12 cellular contexts compared by ENCODE assay signal in the genomic region with DNA sequence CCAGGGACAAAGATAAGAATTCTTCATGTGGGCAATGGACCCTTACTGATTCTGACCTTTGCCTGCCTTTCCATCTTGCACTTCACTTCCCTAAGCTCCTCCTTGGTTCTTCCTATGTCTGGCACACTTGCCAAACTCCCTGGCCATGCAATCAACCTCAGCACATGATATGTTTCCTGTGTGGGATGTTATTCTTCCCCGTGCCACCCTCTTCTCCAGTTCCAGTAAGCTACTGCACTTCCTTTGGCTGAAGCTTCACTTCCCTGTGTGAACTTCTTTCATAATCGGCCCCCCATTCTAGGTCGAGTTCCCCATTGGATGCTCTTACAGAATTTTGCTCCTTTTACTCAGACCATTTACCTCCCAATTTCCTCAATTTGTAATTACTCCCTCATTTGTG. TPM values are rescaled to one million over a fixed set of nuclear protein-coding genes. Genes with fewer than 3 reads are reported as not detected.
DNase-seq lines count a peak whose midpoint lies in the region; ATAC-seq and TF ChIP-seq lines count a peak whose summit lies in the region.
"Had no signal": no experiment of that assay in that cellular context is flagged by ENCODE, and none has a peak within 500 bp of the region (broad histone marks: within the 10 kb centered on the region; RNA-seq: fewer than 3 reads in every experiment).

No MANE protein-coding gene starts in this region.

- no peak for TF ChIP-seq CTCF in KMS-11 (conservative IDR thresholded peaks at IDR 0.05; ENCODE audit: low read depth, low read length)

- H3K4me1 ChIP-seq in KMS-11 (ENCODE audit: low read depth, poor library complexity, severe bottlenecking) = peaks cover 25% of the 10 kb centered on the region
- H3K4me1 ChIP-seq in naive thymus-derived CD4-positive, alpha-beta T cell (ENCODE audit: control insufficient read depth in 2 of 2, insufficient read depth in 2 of 2, low read length in 2 of 2) = peaks cover 32 to 36% of the 10 kb centered on the region in 2 donors

- H3K27ac ChIP-seq in KMS-11 = no peak overlapping the region
- H3K27ac ChIP-seq in naive thymus-derived CD4-positive, alpha-beta T cell (ENCODE audit: low read depth, low read length) = peak overlapping the region; percentile 26
- H3K27ac ChIP-seq: SK-N-MC had no signal

- peak overlapping the region; percentile 17; the same call in 1 of the 2 replicates for H3K4me2 ChIP-seq in KMS-11

- peak overlapping the region; percentile 83 for H3K27ac Mint-ChIP-seq in T-helper 2 cell treated with Interferon-gamma antibody and Interleukin-4, amounts not matched to agents 5 μg/mL and 100 μg/mL, for 36 hours
- H3K27ac Mint-ChIP-seq in activated T-helper 2 cell treated with anti-CD3 and anti-CD28 coated beads, Interferon-gamma antibody, Interleukin-2, Interleukin-4, amounts not matched to agents 10 μg/mL and 5 μg/mL and 100 μg/mL, durations not matched to agents 14 hours and 24 hours and 36 hours = no peak overlapping the region
- peak overlapping the region; percentile 37 to 84 (median 68) for H3K27ac Mint-ChIP-seq in naive thymus-derived CD4-positive, alpha-beta T cell

- POLR2A ChIA-PET in naive thymus-derived CD4-positive, alpha-beta T cell (lab: Charles Lee) = interaction anchor here (0.5 to 5.2 kb wide), 7 partner anchors 11 to 295 kb away, joined by 3 to 54 read pairs (median 4); a partner anchor contains a TSS

- no peak overlapping the region for H2AFZ ChIP-seq in KMS-11 (ENCODE audit: low read depth)

- no peaks in the 10 kb centered on the region for H4K20me1 ChIP-seq in KMS-11 (ENCODE audit: insufficient read depth)

- DNase-seq in T-helper 2 cell treated with Interferon-gamma antibody and Interleukin-4, amounts not matched to agents 5 μg/mL and 100 μg/mL, for 36 hours (ENCODE audit: low spot score) = no peak
- no peak for DNase-seq in T-helper 2 cell
- DNase-seq in activated T-helper 2 cell treated with anti-CD3 and anti-CD28 coated beads, Interferon-gamma antibody, Interleukin-2, Interleukin-4, amounts not matched to agents 10 μg/mL and 5 μg/mL and 100 μg/mL, durations not matched to agents 14 hours and 24 hours and 36 hours (ENCODE audit: low spot score) = no peak
- no peak for DNase-seq in naive thymus-derived CD4-positive, alpha-beta T cell
- no peak for DNase-seq in foreskin melanocyte
- no peak for DNase-seq in COLO829 (ENCODE audit: low spot score)
- DNase-seq: 8988T, NCI-H1417 treated with DMSO at 0.1 percent for 48 hours, NCI-H69 had no signal

- no peaks in the 10 kb centered on the region for H3K79me2 ChIP-seq in KMS-11 (ENCODE audit: insufficient read depth, low read depth)

- intact Hi-C loops in activated T-helper 2 cell treated with anti-CD3 and anti-CD28 coated beads, Interferon-gamma antibody, Interleukin-2, Interleukin-4, amounts not matched to agents 10 μg/mL and 5 μg/mL and 100 μg/mL, durations not matched to agents 14 hours and 24 hours and 36 hours (cut with micrococcal nuclease) = loop anchor here (2.0 to 5.0 kb wide), 2 partner anchors 224 to 535 kb away; no protein-coding TSS in a partner anchor
- intact Hi-C loops in naive thymus-derived CD4-positive, alpha-beta T cell (cut with micrococcal nuclease) = loop anchor here (1.0 kb wide), 1 partner anchor 10 kb away; a partner anchor contains a TSS

- no peak overlapping the region for H3K9ac ChIP-seq in KMS-11

- H3K4me1 Mint-ChIP-seq in T-helper 2 cell treated with Interferon-gamma antibody and Interleukin-4, amounts not matched to agents 5 μg/mL and 100 μg/mL, for 36 hours (ENCODE audit: low read depth) = peaks cover 39% of the 10 kb centered on the region
- H3K4me1 Mint-ChIP-seq in activated T-helper 2 cell treated with anti-CD3 and anti-CD28 coated beads, Interferon-gamma antibody, Interleukin-2, Interleukin-4, amounts not matched to agents 10 μg/mL and 5 μg/mL and 100 μg/mL, durations not matched to agents 14 hours and 24 hours and 36 hours (ENCODE audit: low read depth) = peaks cover 37% of the 10 kb centered on the region
- peaks cover 33 to 49% (median 44%) of the 10 kb centered on the region in 7 donors for H3K4me1 Mint-ChIP-seq in naive thymus-derived CD4-positive, alpha-beta T cell

- H3K36me3 Mint-ChIP-seq in T-helper 2 cell treated with Interferon-gamma antibody and Interleukin-4, amounts not matched to agents 5 μg/mL and 100 μg/mL, for 36 hours (ENCODE audit: low read depth) = no peaks in the 10 kb centered on the region
- H3K36me3 Mint-ChIP-seq in activated T-helper 2 cell treated with anti-CD3 and anti-CD28 coated beads, Interferon-gamma antibody, Interleukin-2, Interleukin-4, amounts not matched to agents 10 μg/mL and 5 μg/mL and 100 μg/mL, durations not matched to agents 14 hours and 24 hours and 36 hours (ENCODE audit: low read depth) = no peaks in the 10 kb centered on the region
- no peaks in the 10 kb centered on the region for H3K36me3 Mint-ChIP-seq in naive thymus-derived CD4-positive, alpha-beta T cell

- no peaks in the 10 kb centered on the region for H3K36me3 ChIP-seq in KMS-11 (ENCODE audit: insufficient read depth)
- H3K36me3 ChIP-seq in naive thymus-derived CD4-positive, alpha-beta T cell (ENCODE audit: control insufficient read depth in 2 of 3, insufficient read depth in 3 of 3, low read length in 3 of 3) = no peaks in the 10 kb centered on the region

- H3K4me3 Mint-ChIP-seq in T-helper 2 cell treated with Interferon-gamma antibody and Interleukin-4, amounts not matched to agents 5 μg/mL and 100 μg/mL, for 36 hours = peak overlapping the region; percentile 78
- peak overlapping the region; percentile 18 for H3K4me3 Mint-ChIP-seq in activated T-helper 2 cell treated with anti-CD3 and anti-CD28 coated beads, Interferon-gamma antibody, Interleukin-2, Interleukin-4, amounts not matched to agents 10 μg/mL and 5 μg/mL and 100 μg/mL, durations not matched to agents 14 hours and 24 hours and 36 hours (ENCODE audit: low read depth)
- peak overlapping the region; percentile 57 to 90 (median 80) for H3K4me3 Mint-ChIP-seq in naive thymus-derived CD4-positive, alpha-beta T cell

- peak; percentile 60 for ATAC-seq in naive thymus-derived CD4-positive, alpha-beta T cell
- no peak for ATAC-seq in HG02642 (IDR thresholded peaks at IDR 0.05; ENCODE audit: poor library complexity, unreplicated experiment)

- CTCF ChIA-PET in naive thymus-derived CD4-positive, alpha-beta T cell (lab: Charles Lee) = interaction anchor here (0.6 to 1.8 kb wide), 4 partner anchors 9 to 106 kb away, joined by 3 to 8 read pairs (median 6); no protein-coding TSS in a partner anchor

- no peaks in the 10 kb centered on the region for H3K27me3 Mint-ChIP-seq in T-helper 2 cell treated with Interferon-gamma antibody and Interleukin-4, amounts not matched to agents 5 μg/mL and 100 μg/mL, for 36 hours (ENCODE audit: low read depth)
- H3K27me3 Mint-ChIP-seq in activated T-helper 2 cell treated with anti-CD3 and anti-CD28 coated beads, Interferon-gamma antibody, Interleukin-2, Interleukin-4, amounts not matched to agents 10 μg/mL and 5 μg/mL and 100 μg/mL, durations not matched to agents 14 hours and 24 hours and 36 hours (ENCODE audit: low read depth) = no peaks in the 10 kb centered on the region
- no peaks in the 10 kb centered on the region for H3K27me3 Mint-ChIP-seq in naive thymus-derived CD4-positive, alpha-beta T cell

- no peaks in the 10 kb centered on the region for H3K9me3 ChIP-seq in naive thymus-derived CD4-positive, alpha-beta T cell (ENCODE audit: control insufficient read depth in 2 of 3, low read length in 3 of 3)

- no peaks in the 10 kb centered on the region for H3K27me3 ChIP-seq in KMS-11 (ENCODE audit: insufficient read depth, low read depth)
- H3K27me3 ChIP-seq in naive thymus-derived CD4-positive, alpha-beta T cell (ENCODE audit: control insufficient read depth in 2 of 2, insufficient read depth in 2 of 2, low read length in 2 of 2) = no peaks in the 10 kb centered on the region

- H3K4me3 ChIP-seq in KMS-11 (IDR thresholded peaks at IDR 0.05; ENCODE audit: insufficient read depth, low read depth, low read length) = no peak overlapping the region
- no peak overlapping the region for H3K4me3 ChIP-seq in naive thymus-derived CD4-positive, alpha-beta T cell (ENCODE audit: low read length)
- H3K4me3 ChIP-seq: SK-N-MC had no signal

- H3K9me3 Mint-ChIP-seq in T-helper 2 cell treated with Interferon-gamma antibody and Interleukin-4, amounts not matched to agents 5 μg/mL and 100 μg/mL, for 36 hours = no peaks in the 10 kb centered on the region
- H3K9me3 Mint-ChIP-seq in activated T-helper 2 cell treated with anti-CD3 and anti-CD28 coated beads, Interferon-gamma antibody, Interleukin-2, Interleukin-4, amounts not matched to agents 10 μg/mL and 5 μg/mL and 100 μg/mL, durations not matched to agents 14 hours and 24 hours and 36 hours = no peaks in the 10 kb centered on the region
- H3K9me3 Mint-ChIP-seq in naive thymus-derived CD4-positive, alpha-beta T cell = no peaks in the 10 kb centered on the region

RNA-seq across cellular contexts. Expression of a gene that starts 10.7 kb away (rescaled TPM):
- total RNA-seq in activated T-helper 2 cell treated with anti-CD3 and anti-CD28 coated beads, Interferon-gamma antibody, Interleukin-2, Interleukin-4, amounts not matched to agents 10 μg/mL and 5 μg/mL and 100 μg/mL, durations not matched to agents 14 hours and 24 hours and 36 hours = 74.9 and 79.8 TPM in 2 replicates
- 100 to 1,000 TPM in 1 of 5 experiments, 10 to 100 TPM in 4; 61.8 to 113 (median 75.2) TPM for total RNA-seq in naive thymus-derived CD4-positive, alpha-beta T cell
- 10 to 100 TPM; 24.5 to 26.7 TPM for polyA plus RNA-seq in naive thymus-derived CD4-positive, alpha-beta T cell

Comparison
In these comparisons a context has a peak if more than half of its experiments do, and no peak if none do; other contexts are left out.
1. H3K4me3 Mint-ChIP-seq: peak in every context shown above with its lines; median percentile 80 in naive thymus-derived CD4-positive, alpha-beta T cell; 78 in T-helper 2 cell treated with Interferon-gamma antibody and Interleukin-4, amounts not matched to agents 5 μg/mL and 100 μg/mL, for 36 hours; 18 in activated T-helper 2 cell treated with anti-CD3 and anti-CD28 coated beads, Interferon-gamma antibody, Interleukin-2, Interleukin-4, amounts not matched to agents 10 μg/mL and 5 μg/mL and 100 μg/mL, durations not matched to agents 14 hours and 24 hours and 36 hours.